ENCODE assay signal across 8 cellular contexts in the genomic region with DNA sequence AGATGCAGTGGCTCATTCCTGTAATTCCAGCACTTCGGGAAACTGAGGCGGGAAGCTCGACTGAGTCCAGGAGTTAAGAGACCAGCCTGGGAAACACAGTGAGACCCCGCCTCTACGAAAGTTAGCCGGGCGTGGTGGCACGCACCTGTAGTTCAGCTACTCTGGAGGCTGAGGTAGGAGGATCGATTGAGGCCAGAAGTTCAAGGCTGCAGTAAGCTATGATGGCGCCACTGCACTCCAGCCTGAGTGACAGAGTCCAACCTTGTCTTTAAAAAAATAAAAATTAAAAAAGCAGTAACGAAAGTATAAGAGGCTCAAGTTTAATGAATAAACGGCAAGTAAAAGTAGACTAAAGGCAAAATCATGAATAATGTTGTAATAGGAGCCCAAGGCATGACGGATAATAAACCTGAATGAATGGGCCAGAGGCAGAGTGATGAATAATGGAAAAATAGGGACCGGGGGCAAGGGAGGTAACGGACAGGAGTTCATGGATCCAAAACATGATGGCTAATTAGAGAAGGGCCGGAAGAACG. TPM values are rescaled to one million over a fixed set of nuclear protein-coding genes. Genes with fewer than 3 reads are reported as not detected.
A peak's percentile ranks its signal among the peaks of the same experiment; 100 is the strongest.
DNase-seq lines count a peak whose midpoint lies in the region; ATAC-seq, FAIRE-seq and TF ChIP-seq lines count a peak whose summit lies in the region.

No MANE protein-coding gene starts in this region.

- peak overlapping the region; percentile 97 for H3K4me2 ChIP-seq in A549

- TF ChIP-seq RAD21 in A549 (conservative IDR thresholded peaks at IDR 0.05 in 1 of 2, IDR thresholded peaks at IDR 0.05 in 1 of 2): no peak

- 49% methylated on average over 17 of the region's 17 CpGs for WGBS in A549 (ENCODE audit: missing lambda C conversion rate)

- DNase-seq in A549 (ENCODE audit: low read depth in 1 of 2, low spot score in 1 of 2) (no peak), chondrocyte (ENCODE audit: low spot score) (no peak), HuH-7.5 (ENCODE audit: low spot score) (no peak), D341Med (ENCODE audit: low spot score) (no peak), GOT3 (lab: John Stamatoyannopoulos, UW) (no peak)
- DNase-seq in Jurkat, Clone E6-1 (ENCODE audit: low read depth, low spot score): no peak

- FAIRE-seq in A549 (lab: Jason Lieb, UNC): no peak

- H3K27me3 Mint-ChIP-seq in chondrocyte (ENCODE audit: low read depth): no peaks in the 10 kb centered on the region

- H3K36me3 Mint-ChIP-seq in chondrocyte (ENCODE audit: low read depth): peaks cover 25% of the 10 kb centered on the region

- CTCF ChIA-PET in A549 (lab: Yijun Ruan, JAX): interaction anchor here (0.6 to 1.8 kb wide), 10 partner anchors 10 to 201 kb away, joined by 3 to 7 read pairs (median 3); no protein-coding TSS in a partner anchor

- H3K4me1 ChIP-seq in A549: peaks cover 23% of the 10 kb centered on the region
- peaks cover 18 to 20% of the 10 kb centered on the region in 2 donors for H3K4me1 ChIP-seq in mucosa of rectum (ENCODE audit: control insufficient read depth in 2 of 2, insufficient read depth in 2 of 2, low read length in 2 of 2)

- H3K27me3 ChIP-seq in mucosa of rectum (ENCODE audit: control insufficient read depth in 2 of 2, insufficient read depth in 2 of 2, low read length in 2 of 2): no peaks in the 10 kb centered on the region

- H3K4me3 ChIP-seq in A549 (peak overlapping the region; percentile 46), mucosa of rectum (ENCODE audit: low read length in 2 of 2) (peak overlapping the region; percentile 77 to 82)
- H3K4me3 ChIP-seq in Jurkat, Clone E6-1 (ENCODE audit: low read length): peak overlapping the region; percentile 64

- POLR2A ChIA-PET in A549 (lab: Yijun Ruan, JAX): interaction anchor here (1.0 to 1.7 kb wide), 14 partner anchors 10 to 1221 kb away, joined by 3 to 8 read pairs (median 4); partner anchors contain the start of genes APOC1, APOE, CLASRP and CLPTM1

- no peak for TF ChIP-seq EP300 in A549 (IDR thresholded peaks at IDR 0.05)

- TF ChIP-seq POLR2A in A549 (IDR thresholded peaks at IDR 0.05; ENCODE audit: low read length): no peak

- H3K36me3 ChIP-seq in mucosa of rectum (ENCODE audit: control insufficient read depth in 2 of 2, insufficient read depth in 2 of 2, low read length in 2 of 2): peaks cover 16 to 35% of the 10 kb centered on the region in 2 donors

- no peaks in the 10 kb centered on the region for H3K9me3 ChIP-seq in A549
- no peaks in the 10 kb centered on the region for H3K9me3 ChIP-seq in mucosa of rectum (ENCODE audit: control insufficient read depth in 2 of 2, low read length in 2 of 2)

- TF ChIP-seq CTCF in A549 (IDR thresholded peaks at IDR 0.05) (no peak; the same call in 2 of the 3 replicates), chondrocyte (IDR thresholded peaks at IDR 0.05) (no peak)

- peak overlapping the region; percentile 94 for H3K27ac Mint-ChIP-seq in chondrocyte (ENCODE audit: unreplicated experiment)

- ATAC-seq in A549 (peak in 1 of 2 experiments; percentile 1; a peak in 2 of 6 replicates), HG03520 (IDR thresholded peaks at IDR 0.05; ENCODE audit: unreplicated experiment) (no peak)

- H3K27ac ChIP-seq in A549 (peak overlapping the region; percentile 81 to 82), mucosa of rectum (ENCODE audit: low read depth in 2 of 2, low read length in 2 of 2) (peak overlapping the region; percentile 96 to 97)

- H3K9me3 Mint-ChIP-seq in chondrocyte (ENCODE audit: low read depth): no peaks in the 10 kb centered on the region

- H3K4me3 Mint-ChIP-seq in chondrocyte (ENCODE audit: unreplicated experiment): peak overlapping the region; percentile 73

- peak overlapping the region in 1 of 2 donors; percentile 74 for H3K9ac ChIP-seq in mucosa of rectum (ENCODE audit: low read depth in 1 of 2, low read length in 2 of 2)

- H3K4me1 Mint-ChIP-seq in chondrocyte (ENCODE audit: low read depth): peaks cover 26% of the 10 kb centered on the region

TF ChIP-seq in A549, 52 proteins besides CTCF, POLR2A, EP300 and RAD21:
- TF ChIP-seq HOXB5 (CRISPR knock-in tag; IDR thresholded peaks at IDR 0.05) (no peak), RARB (CRISPR knock-in tag; IDR thresholded peaks at IDR 0.05) (no peak), MAFK (IDR thresholded peaks at IDR 0.05; ENCODE audit: partially characterized antibody) (peak; percentile 12), TFCP2L1 (CRISPR knock-in tag; IDR thresholded peaks at IDR 0.05) (peak; percentile 85; the same call in 1 of the 2 replicates), BCL3 (IDR thresholded peaks at IDR 0.05) (peak; percentile 35; the same call in 1 of the 3 replicates)

RNA-seq across cellular contexts. Expression of gene TOMM40, which starts 1.2 kb away (rescaled TPM):
- polyA plus RNA-seq in A549 (2011; rRNA removed): 83.6 and 92.7 TPM in 2 replicates
- polyA plus RNA-seq in A549 (2012; cell fraction: cytosol; rRNA removed): 324 and 402 TPM in 2 replicates
- 294 and 420 TPM in 2 replicates for polyA plus RNA-seq in A549 (2012; cell fraction: nucleus; rRNA removed)
- 172 to 201 TPM (median 180 TPM) in 3 replicates for polyA plus RNA-seq in A549 (2017; fragmentation: RNase III; extraction: RNeasy Plus Mini Kit Qiagen cat#74134 plus additional on column Dnase treatment)
- polyA minus RNA-seq in A549 (2011; rRNA and poly(A)+ RNA removed): 120 and 129 TPM in 2 replicates
- 137 TPM for polyA plus RNA-seq in Jurkat, Clone E6-1 (2012; ENCODE audit: insufficient read depth, insufficient read length)
- 39.0 to 46.1 TPM (median 40.9 TPM) in 3 replicates for total RNA-seq in chondrocyte

RNA-seq across cellular contexts. Expression of gene APOE, which starts 15.7 kb away (rescaled TPM):
- polyA plus RNA-seq in A549 (2011; rRNA removed): 9.4 and 12.5 TPM in 2 replicates
- 14.3 and 17.4 TPM in 2 replicates for polyA plus RNA-seq in A549 (2012; cell fraction: cytosol; rRNA removed)
- 32.0 and 33.0 TPM in 2 replicates for polyA plus RNA-seq in A549 (2012; cell fraction: nucleus; rRNA removed)
- polyA plus RNA-seq in A549 (2017; fragmentation: RNase III; extraction: RNeasy Plus Mini Kit Qiagen cat#74134 plus additional on column Dnase treatment): 16.2 to 31.9 TPM (median 20.2 TPM) in 3 replicates
- 1.7 and 4.0 TPM in 2 replicates for polyA minus RNA-seq in A549 (2011; rRNA and poly(A)+ RNA removed)
- 1.2 TPM for polyA plus RNA-seq in Jurkat, Clone E6-1 (2012; ENCODE audit: insufficient read depth, insufficient read length)
- total RNA-seq in chondrocyte: 47.1 to 178 TPM (median 170 TPM) in 3 replicates

RNA-seq across cellular contexts. Expression of gene APOC1, which starts 24.5 kb away (rescaled TPM):
- polyA plus RNA-seq in A549 (2011; rRNA removed) (82.1 and 88.7 TPM in 2 replicates), A549 (2017; fragmentation: RNase III; extraction: RNeasy Plus Mini Kit Qiagen cat#74134 plus additional on column Dnase treatment) (172 to 198 TPM (median 196 TPM) in 3 replicates)
- 145 and 171 TPM in 2 replicates for polyA plus RNA-seq in A549 (2012; cell fraction: cytosol; rRNA removed)
- 40.5 and 46.5 TPM in 2 replicates for polyA plus RNA-seq in A549 (2012; cell fraction: nucleus; rRNA removed)
- polyA minus RNA-seq in A549 (2011; rRNA and poly(A)+ RNA removed): 21.8 and 24.4 TPM in 2 replicates
- polyA plus RNA-seq in Jurkat, Clone E6-1 (2012; ENCODE audit: insufficient read depth, insufficient read length): 3.1 TPM
- total RNA-seq in chondrocyte: 2.2 to 6.9 TPM in 2 of 3 replicates, not detected in the other

RNA-seq across cellular contexts. Expression of gene NECTIN2, which starts 43.8 kb away (rescaled TPM):
- polyA plus RNA-seq in A549 (2011; rRNA removed): 69.4 and 84.8 TPM in 2 replicates
- polyA plus RNA-seq in A549 (2012; cell fraction: cytosol; rRNA removed): 86.0 and 115 TPM in 2 replicates
- polyA plus RNA-seq in A549 (2012; cell fraction: nucleus; rRNA removed): 151 and 174 TPM in 2 replicates
- 77.7 to 92.4 TPM (median 89.6 TPM) in 3 replicates for polyA plus RNA-seq in A549 (2017; fragmentation: RNase III; extraction: RNeasy Plus Mini Kit Qiagen cat#74134 plus additional on column Dnase treatment)
- polyA minus RNA-seq in A549 (2011; rRNA and poly(A)+ RNA removed): 91.4 and 99.5 TPM in 2 replicates
- 7.4 TPM for polyA plus RNA-seq in Jurkat, Clone E6-1 (2012; ENCODE audit: insufficient read depth, insufficient read length)
- total RNA-seq in chondrocyte: 88.9 to 120 TPM (median 116 TPM) in 3 replicates

RNA-seq across cellular contexts. Expression of gene APOC4, which starts 52.1 kb away (rescaled TPM):
- not detected in 2 replicates for polyA plus RNA-seq in A549 (2011; rRNA removed)
- not detected in 2 replicates for polyA plus RNA-seq in A549 (2012; cell fraction: cytosol; rRNA removed)
- not detected in 2 replicates for polyA plus RNA-seq in A549 (2012; cell fraction: nucleus; rRNA removed)
- polyA plus RNA-seq in A549 (2017; fragmentation: RNase III; extraction: RNeasy Plus Mini Kit Qiagen cat#74134 plus additional on column Dnase treatment): not detected in 3 replicates
- not detected in 2 replicates for polyA minus RNA-seq in A549 (2011; rRNA and poly(A)+ RNA removed)
- not detected for polyA plus RNA-seq in Jurkat, Clone E6-1 (2012; ENCODE audit: insufficient read depth, insufficient read length)
- not detected in 3 replicates for total RNA-seq in chondrocyte
